Comparison of ENCODE assay signal across 4 cellular contexts in the genomic region with DNA sequence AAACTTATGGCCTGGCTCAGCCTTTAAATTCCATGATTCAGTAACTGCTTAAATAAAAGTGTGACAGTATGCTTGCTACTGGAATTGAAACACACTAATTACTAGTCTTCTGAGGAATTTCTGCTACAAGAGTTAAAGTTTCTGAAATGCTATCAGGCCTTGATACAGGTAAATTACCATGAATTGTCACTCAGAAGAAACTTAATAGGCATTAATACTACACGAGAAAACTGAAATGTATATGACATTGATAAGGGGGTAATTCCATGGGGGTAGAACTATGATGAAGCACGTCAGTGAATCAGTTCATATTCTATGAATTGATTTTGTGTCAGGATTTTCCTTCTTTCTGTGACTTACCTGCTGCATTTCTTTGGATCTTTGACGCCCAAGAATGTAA. TPM values are rescaled to one million over a fixed set of nuclear protein-coding genes. Genes with fewer than 3 reads are reported as not detected.
"Had no signal": no experiment of that assay in that cellular context is flagged by ENCODE, and none has a peak within 500 bp of the region (broad histone marks: within the 10 kb centered on the region; RNA-seq: fewer than 3 reads in every experiment).

No MANE protein-coding gene starts in this region.

- H3K4me3 ChIP-seq: GM12878 had no signal

- ATAC-seq: GM12878 had no signal

- DNase-seq: GDM1, GF-D8 had no signal

RNA-seq across cellular contexts. Expression of a gene that starts 3.0 kb away (rescaled TPM):
- total RNA-seq: G401, GM12878 had no signal
- polyA plus RNA-seq: GM12878 had no signal

RNA-seq across cellular contexts. Expression of a gene that starts 8.3 kb away (rescaled TPM):
- total RNA-seq: G401, GM12878 had no signal
- polyA plus RNA-seq: GM12878 had no signal
